ENCODE assay signal across 1 cellular context in the genomic region with DNA sequence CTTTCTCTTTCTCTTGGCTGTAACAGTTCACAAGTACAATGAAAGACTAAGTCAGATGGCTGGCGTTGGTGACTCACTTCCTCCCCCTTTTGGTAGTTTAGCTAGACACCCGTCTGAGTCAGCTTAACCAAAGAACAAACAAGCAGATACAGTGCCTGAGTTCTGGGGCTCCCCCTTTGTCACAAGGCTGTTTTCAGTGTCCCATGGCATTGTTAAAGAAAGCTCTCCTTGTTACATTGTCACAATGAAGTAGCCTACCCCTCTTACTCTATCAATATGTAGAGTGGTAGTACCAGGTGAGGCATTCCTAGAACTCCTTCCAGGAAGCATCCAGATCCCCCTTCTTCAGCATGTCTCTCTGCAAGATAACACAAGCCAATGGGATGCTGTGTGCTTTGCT.
TF ChIP-seq lines count a peak whose summit lies in the region.

No MANE protein-coding gene starts in this region.

TF ChIP-seq in HepG2, 621 proteins besides CTCF, POLR2A, EP300 and RAD21 (continued from another document and continues in another):
- TF ChIP-seq, protein P1, sequence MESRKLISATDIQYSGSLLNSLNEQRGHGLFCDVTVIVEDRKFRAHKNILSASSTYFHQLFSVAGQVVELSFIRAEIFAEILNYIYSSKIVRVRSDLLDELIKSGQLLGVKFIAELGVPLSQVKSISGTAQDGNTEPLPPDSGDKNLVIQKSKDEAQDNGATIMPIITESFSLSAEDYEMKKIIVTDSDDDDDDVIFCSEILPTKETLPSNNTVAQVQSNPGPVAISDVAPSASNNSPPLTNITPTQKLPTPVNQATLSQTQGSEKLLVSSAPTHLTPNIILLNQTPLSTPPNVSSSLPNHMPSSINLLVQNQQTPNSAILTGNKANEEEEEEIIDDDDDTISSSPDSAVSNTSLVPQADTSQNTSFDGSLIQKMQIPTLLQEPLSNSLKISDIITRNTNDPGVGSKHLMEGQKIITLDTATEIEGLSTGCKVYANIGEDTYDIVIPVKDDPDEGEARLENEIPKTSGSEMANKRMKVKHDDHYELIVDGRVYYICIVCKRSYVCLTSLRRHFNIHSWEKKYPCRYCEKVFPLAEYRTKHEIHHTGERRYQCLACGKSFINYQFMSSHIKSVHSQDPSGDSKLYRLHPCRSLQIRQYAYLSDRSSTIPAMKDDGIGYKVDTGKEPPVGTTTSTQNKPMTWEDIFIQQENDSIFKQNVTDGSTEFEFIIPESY (CRISPR knock-in tag; IDR thresholded peaks at IDR 0.05), result no peak
- TF ChIP-seq ZNF569 (CRISPR knock-in tag; IDR thresholded peaks at IDR 0.05; ENCODE audit: borderline replicate concordance), result no peak
- TF ChIP-seq, protein P2, sequence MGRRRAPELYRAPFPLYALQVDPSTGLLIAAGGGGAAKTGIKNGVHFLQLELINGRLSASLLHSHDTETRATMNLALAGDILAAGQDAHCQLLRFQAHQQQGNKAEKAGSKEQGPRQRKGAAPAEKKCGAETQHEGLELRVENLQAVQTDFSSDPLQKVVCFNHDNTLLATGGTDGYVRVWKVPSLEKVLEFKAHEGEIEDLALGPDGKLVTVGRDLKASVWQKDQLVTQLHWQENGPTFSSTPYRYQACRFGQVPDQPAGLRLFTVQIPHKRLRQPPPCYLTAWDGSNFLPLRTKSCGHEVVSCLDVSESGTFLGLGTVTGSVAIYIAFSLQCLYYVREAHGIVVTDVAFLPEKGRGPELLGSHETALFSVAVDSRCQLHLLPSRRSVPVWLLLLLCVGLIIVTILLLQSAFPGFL (CRISPR knock-in tag; IDR thresholded peaks at IDR 0.05), result no peak
- no peak for TF ChIP-seq NPAS2 (CRISPR knock-in tag; IDR thresholded peaks at IDR 0.05; ENCODE audit: borderline replicate concordance)
- TF ChIP-seq ZNF788 (CRISPR knock-in tag; IDR thresholded peaks at IDR 0.05; ENCODE audit: borderline replicate concordance), result no peak
- no peak for TF ChIP-seq ZNF652 (CRISPR knock-in tag; IDR thresholded peaks at IDR 0.05; ENCODE audit: borderline replicate concordance, low read depth)
- TF ChIP-seq KDM1A (CRISPR knock-in tag; IDR thresholded peaks at IDR 0.05), result 0 out of 2 replicates have a peak, but pooled peaks have one; percentile 18
- TF ChIP-seq KLF6 (CRISPR knock-in tag; IDR thresholded peaks at IDR 0.05), result no peak
- TF ChIP-seq RARA (CRISPR knock-in tag; IDR thresholded peaks at IDR 0.05), result 0 out of 2 replicates have a peak, but pooled peaks have one; percentile 19
- TF ChIP-seq U2AF2 (IDR thresholded peaks at IDR 0.05; ENCODE audit: low read depth, low read length), result no peak
- TF ChIP-seq, protein P3, sequence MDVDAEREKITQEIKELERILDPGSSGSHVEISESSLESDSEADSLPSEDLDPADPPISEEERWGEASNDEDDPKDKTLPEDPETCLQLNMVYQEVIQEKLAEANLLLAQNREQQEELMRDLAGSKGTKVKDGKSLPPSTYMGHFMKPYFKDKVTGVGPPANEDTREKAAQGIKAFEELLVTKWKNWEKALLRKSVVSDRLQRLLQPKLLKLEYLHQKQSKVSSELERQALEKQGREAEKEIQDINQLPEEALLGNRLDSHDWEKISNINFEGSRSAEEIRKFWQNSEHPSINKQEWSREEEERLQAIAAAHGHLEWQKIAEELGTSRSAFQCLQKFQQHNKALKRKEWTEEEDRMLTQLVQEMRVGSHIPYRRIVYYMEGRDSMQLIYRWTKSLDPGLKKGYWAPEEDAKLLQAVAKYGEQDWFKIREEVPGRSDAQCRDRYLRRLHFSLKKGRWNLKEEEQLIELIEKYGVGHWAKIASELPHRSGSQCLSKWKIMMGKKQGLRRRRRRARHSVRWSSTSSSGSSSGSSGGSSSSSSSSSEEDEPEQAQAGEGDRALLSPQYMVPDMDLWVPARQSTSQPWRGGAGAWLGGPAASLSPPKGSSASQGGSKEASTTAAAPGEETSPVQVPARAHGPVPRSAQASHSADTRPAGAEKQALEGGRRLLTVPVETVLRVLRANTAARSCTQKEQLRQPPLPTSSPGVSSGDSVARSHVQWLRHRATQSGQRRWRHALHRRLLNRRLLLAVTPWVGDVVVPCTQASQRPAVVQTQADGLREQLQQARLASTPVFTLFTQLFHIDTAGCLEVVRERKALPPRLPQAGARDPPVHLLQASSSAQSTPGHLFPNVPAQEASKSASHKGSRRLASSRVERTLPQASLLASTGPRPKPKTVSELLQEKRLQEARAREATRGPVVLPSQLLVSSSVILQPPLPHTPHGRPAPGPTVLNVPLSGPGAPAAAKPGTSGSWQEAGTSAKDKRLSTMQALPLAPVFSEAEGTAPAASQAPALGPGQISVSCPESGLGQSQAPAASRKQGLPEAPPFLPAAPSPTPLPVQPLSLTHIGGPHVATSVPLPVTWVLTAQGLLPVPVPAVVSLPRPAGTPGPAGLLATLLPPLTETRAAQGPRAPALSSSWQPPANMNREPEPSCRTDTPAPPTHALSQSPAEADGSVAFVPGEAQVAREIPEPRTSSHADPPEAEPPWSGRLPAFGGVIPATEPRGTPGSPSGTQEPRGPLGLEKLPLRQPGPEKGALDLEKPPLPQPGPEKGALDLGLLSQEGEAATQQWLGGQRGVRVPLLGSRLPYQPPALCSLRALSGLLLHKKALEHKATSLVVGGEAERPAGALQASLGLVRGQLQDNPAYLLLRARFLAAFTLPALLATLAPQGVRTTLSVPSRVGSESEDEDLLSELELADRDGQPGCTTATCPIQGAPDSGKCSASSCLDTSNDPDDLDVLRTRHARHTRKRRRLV (CRISPR knock-in tag; IDR thresholded peaks at IDR 0.05), result no peak
- TF ChIP-seq, protein P4, sequence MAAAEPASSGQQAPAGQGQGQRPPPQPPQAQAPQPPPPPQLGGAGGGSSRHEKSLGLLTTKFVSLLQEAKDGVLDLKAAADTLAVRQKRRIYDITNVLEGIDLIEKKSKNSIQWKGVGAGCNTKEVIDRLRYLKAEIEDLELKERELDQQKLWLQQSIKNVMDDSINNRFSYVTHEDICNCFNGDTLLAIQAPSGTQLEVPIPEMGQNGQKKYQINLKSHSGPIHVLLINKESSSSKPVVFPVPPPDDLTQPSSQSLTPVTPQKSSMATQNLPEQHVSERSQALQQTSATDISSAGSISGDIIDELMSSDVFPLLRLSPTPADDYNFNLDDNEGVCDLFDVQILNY (CRISPR knock-in tag; conservative IDR thresholded peaks at IDR 0.05), result no peak
- TF ChIP-seq, protein P5, sequence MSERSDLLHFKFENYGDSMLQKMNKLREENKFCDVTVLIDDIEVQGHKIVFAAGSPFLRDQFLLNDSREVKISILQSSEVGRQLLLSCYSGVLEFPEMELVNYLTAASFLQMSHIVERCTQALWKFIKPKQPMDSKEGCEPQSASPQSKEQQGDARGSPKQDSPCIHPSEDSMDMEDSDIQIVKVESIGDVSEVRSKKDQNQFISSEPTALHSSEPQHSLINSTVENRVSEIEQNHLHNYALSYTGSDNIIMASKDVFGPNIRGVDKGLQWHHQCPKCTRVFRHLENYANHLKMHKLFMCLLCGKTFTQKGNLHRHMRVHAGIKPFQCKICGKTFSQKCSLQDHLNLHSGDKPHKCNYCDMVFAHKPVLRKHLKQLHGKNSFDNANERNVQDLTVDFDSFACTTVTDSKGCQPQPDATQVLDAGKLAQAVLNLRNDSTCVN (CRISPR knock-in tag; IDR thresholded peaks at IDR 0.05; ENCODE audit: borderline replicate concordance), result no peak
- TF ChIP-seq, protein P6, sequence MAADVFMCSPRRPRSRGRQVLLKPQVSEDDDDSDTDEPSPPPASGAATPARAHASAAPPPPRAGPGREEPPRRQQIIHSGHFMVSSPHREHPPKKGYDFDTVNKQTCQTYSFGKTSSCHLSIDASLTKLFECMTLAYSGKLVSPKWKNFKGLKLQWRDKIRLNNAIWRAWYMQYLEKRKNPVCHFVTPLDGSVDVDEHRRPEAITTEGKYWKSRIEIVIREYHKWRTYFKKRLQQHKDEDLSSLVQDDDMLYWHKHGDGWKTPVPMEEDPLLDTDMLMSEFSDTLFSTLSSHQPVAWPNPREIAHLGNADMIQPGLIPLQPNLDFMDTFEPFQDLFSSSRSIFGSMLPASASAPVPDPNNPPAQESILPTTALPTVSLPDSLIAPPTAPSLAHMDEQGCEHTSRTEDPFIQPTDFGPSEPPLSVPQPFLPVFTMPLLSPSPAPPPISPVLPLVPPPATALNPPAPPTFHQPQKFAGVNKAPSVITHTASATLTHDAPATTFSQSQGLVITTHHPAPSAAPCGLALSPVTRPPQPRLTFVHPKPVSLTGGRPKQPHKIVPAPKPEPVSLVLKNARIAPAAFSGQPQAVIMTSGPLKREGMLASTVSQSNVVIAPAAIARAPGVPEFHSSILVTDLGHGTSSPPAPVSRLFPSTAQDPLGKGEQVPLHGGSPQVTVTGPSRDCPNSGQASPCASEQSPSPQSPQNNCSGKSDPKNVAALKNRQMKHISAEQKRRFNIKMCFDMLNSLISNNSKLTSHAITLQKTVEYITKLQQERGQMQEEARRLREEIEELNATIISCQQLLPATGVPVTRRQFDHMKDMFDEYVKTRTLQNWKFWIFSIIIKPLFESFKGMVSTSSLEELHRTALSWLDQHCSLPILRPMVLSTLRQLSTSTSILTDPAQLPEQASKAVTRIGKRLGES (CRISPR knock-in tag; IDR thresholded peaks at IDR 0.05; ENCODE audit: borderline replicate concordance), result no peak
- TF ChIP-seq, protein P7, sequence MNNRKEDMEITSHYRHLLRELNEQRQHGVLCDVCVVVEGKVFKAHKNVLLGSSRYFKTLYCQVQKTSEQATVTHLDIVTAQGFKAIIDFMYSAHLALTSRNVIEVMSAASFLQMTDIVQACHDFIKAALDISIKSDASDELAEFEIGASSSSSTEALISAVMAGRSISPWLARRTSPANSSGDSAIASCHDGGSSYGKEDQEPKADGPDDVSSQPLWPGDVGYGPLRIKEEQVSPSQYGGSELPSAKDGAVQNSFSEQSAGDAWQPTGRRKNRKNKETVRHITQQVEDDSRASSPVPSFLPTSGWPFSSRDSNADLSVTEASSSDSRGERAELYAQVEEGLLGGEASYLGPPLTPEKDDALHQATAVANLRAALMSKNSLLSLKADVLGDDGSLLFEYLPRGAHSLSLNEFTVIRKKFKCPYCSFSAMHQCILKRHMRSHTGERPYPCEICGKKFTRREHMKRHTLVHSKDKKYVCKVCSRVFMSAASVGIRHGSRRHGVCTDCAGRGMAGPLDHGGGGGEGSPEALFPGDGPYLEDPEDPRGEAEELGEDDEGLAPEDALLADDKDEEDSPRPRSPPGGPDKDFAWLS (CRISPR knock-in tag; IDR thresholded peaks at IDR 0.05; ENCODE audit: borderline replicate concordance), result no peak
- TF ChIP-seq ZNF44 (CRISPR knock-in tag; IDR thresholded peaks at IDR 0.05), result no peak
- TF ChIP-seq ZSCAN20 (CRISPR knock-in tag; IDR thresholded peaks at IDR 0.05; ENCODE audit: borderline replicate concordance), result no peak
- TF ChIP-seq IRX3 (CRISPR knock-in tag; IDR thresholded peaks at IDR 0.05; ENCODE audit: borderline replicate concordance, low read depth), result no peak
- TF ChIP-seq, protein P8, sequence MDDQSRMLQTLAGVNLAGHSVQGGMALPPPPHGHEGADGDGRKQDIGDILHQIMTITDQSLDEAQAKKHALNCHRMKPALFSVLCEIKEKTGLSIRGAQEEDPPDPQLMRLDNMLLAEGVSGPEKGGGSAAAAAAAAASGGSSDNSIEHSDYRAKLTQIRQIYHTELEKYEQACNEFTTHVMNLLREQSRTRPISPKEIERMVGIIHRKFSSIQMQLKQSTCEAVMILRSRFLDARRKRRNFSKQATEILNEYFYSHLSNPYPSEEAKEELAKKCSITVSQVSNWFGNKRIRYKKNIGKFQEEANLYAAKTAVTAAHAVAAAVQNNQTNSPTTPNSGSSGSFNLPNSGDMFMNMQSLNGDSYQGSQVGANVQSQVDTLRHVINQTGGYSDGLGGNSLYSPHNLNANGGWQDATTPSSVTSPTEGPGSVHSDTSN (CRISPR knock-in tag; IDR thresholded peaks at IDR 0.05; ENCODE audit: borderline replicate concordance), result no peak
- peak; percentile 60 for TF ChIP-seq XRCC5 (optimal IDR thresholded peaks at IDR 0.05; ENCODE audit: low read length)
- TF ChIP-seq FOSL2 (CRISPR knock-in tag; IDR thresholded peaks at IDR 0.05), result peak; percentile 94
- no peak for TF ChIP-seq ZFAT (CRISPR knock-in tag; conservative IDR thresholded peaks at IDR 0.05)
- TF ChIP-seq ZNF614 (CRISPR knock-in tag; IDR thresholded peaks at IDR 0.05; ENCODE audit: borderline replicate concordance), result no peak
- no peak for TF ChIP-seq FOXJ3 (CRISPR knock-in tag; IDR thresholded peaks at IDR 0.05; ENCODE audit: borderline replicate concordance)
- no peak for TF ChIP-seq POLR2G (IDR thresholded peaks at IDR 0.05; ENCODE audit: low read depth, low read length)
- no peak for TF ChIP-seq ZNF33B (CRISPR knock-in tag; IDR thresholded peaks at IDR 0.05)
- TF ChIP-seq, protein P9, sequence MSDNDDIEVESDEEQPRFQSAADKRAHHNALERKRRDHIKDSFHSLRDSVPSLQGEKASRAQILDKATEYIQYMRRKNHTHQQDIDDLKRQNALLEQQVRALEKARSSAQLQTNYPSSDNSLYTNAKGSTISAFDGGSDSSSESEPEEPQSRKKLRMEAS (IDR thresholded peaks at IDR 0.05), result no peak
- TF ChIP-seq, protein P10, sequence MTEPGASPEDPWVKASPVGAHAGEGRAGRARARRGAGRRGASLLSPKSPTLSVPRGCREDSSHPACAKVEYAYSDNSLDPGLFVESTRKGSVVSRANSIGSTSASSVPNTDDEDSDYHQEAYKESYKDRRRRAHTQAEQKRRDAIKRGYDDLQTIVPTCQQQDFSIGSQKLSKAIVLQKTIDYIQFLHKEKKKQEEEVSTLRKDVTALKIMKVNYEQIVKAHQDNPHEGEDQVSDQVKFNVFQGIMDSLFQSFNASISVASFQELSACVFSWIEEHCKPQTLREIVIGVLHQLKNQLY (CRISPR knock-in tag; IDR thresholded peaks at IDR 0.05), result no peak
- TF ChIP-seq ZFP36 (IDR thresholded peaks at IDR 0.05; ENCODE audit: borderline replicate concordance, low read depth, low read length, partially characterized antibody), result peak; percentile 40
- TF ChIP-seq HNF4A (CRISPR knock-in tag; IDR thresholded peaks at IDR 0.05), result no peak
- TF ChIP-seq REXO4 (CRISPR knock-in tag; IDR thresholded peaks at IDR 0.05; ENCODE audit: borderline replicate concordance), result no peak
- TF ChIP-seq ZFP37 (CRISPR knock-in tag; IDR thresholded peaks at IDR 0.05; ENCODE audit: borderline replicate concordance), result no peak
- TF ChIP-seq BHLHE40 (IDR thresholded peaks at IDR 0.05; ENCODE audit: low read length), result no peak
- no peak for TF ChIP-seq RXRB (CRISPR knock-in tag; IDR thresholded peaks at IDR 0.05; ENCODE audit: borderline replicate concordance)
- TF ChIP-seq JDP2 (CRISPR knock-in tag; IDR thresholded peaks at IDR 0.05; ENCODE audit: borderline replicate concordance), result no peak
- 0 out of 2 replicates have a peak, but pooled peaks have one; percentile 25 for TF ChIP-seq SMAD3 (CRISPR knock-in tag; IDR thresholded peaks at IDR 0.05)
- TF ChIP-seq PCBP2 (optimal IDR thresholded peaks at IDR 0.05; ENCODE audit: low read depth, low read length, poor library complexity, severe bottlenecking), result no peak
- no peak for TF ChIP-seq ATAD3A (CRISPR knock-in tag; IDR thresholded peaks at IDR 0.05)
- TF ChIP-seq HOXA5 (CRISPR knock-in tag; IDR thresholded peaks at IDR 0.05), result no peak
- no peak for TF ChIP-seq MBNL3 (CRISPR knock-in tag; conservative IDR thresholded peaks at IDR 0.05)
- TF ChIP-seq SOX13 (IDR thresholded peaks at IDR 0.05), result no peak
- TF ChIP-seq SOX13 (CRISPR knock-in tag; conservative IDR thresholded peaks at IDR 0.05 in 1 of 2, IDR thresholded peaks at IDR 0.05 in 1 of 2), result peak in 1 of 2 experiments; percentile 66; a peak in 2 of 4 replicates
- TF ChIP-seq ZNF619 (CRISPR knock-in tag; IDR thresholded peaks at IDR 0.05), result no peak
- no peak for TF ChIP-seq ZZZ3 (CRISPR knock-in tag; IDR thresholded peaks at IDR 0.05; ENCODE audit: borderline replicate concordance)
